1 cellular context compared by ENCODE assay signal in genomic region chr10:100978121-100978895, GRCh38.
TF ChIP-seq lines count a peak whose summit lies in the region.

No MANE protein-coding gene starts in this region.

TF ChIP-seq in GM12891, 5 proteins besides CTCF, POLR2A, EP300 and RAD21:
- TF ChIP-seq TAF1 (IDR thresholded peaks at IDR 0.05; ENCODE audit: low read depth, low read length) (no peak), POLR2AphosphoS5 (IDR thresholded peaks at IDR 0.05; ENCODE audit: low read depth, low read length) (no peak), POU2F2 (IDR thresholded peaks at IDR 0.05; ENCODE audit: low read depth, low read length) (no peak), SPI1 (IDR thresholded peaks at IDR 0.05; ENCODE audit: low read depth, low read length) (no peak), PAX5 (IDR thresholded peaks at IDR 0.05; ENCODE audit: insufficient read depth, low read length, severe bottlenecking) (no peak)
